10 cellular contexts compared by ENCODE assay signal in the genomic region with DNA sequence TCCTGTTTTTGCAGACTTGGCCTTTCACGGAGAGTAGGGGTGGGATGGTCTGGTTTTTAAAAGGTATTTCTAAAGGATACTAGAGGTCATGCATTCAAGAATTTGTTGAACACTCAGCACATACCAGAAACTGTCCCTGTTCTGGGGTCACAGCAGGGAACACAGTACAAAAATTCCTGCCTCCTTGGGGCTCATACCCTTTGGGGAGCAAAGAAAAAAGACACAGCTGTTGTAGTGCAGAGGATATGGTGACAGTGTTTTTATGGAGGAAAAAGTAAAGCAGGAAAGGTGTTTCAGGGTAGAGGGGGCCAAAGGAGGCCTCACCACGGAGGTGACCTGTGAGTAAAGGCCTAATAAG. TPM values are rescaled to one million over a fixed set of nuclear protein-coding genes. Genes with fewer than 3 reads are reported as not detected.
DNase-seq lines count a peak whose midpoint lies in the region; ATAC-seq and TF ChIP-seq lines count a peak whose summit lies in the region.
"Had no signal": no experiment of that assay in that cellular context is flagged by ENCODE, and none has a peak within 500 bp of the region (broad histone marks: within the 10 kb centered on the region; RNA-seq: fewer than 3 reads in every experiment).

No MANE protein-coding gene starts in this region.

- peaks cover 20 to 33% (median 24%) of the 10 kb centered on the region in 3 donors for H3K36me3 Mint-ChIP-seq in immature natural killer cell

- no peak for TF ChIP-seq CTCF in 22Rv1 (IDR thresholded peaks at IDR 0.05)
- no peak for TF ChIP-seq CTCF in Panc1 (IDR thresholded peaks at IDR 0.05)

- no peaks in the 10 kb centered on the region for H3K9me3 Mint-ChIP-seq in immature natural killer cell
- H3K9me3 Mint-ChIP-seq: effector memory CD8-positive, alpha-beta T cell had no signal

- H3K27ac ChIP-seq in 22Rv1 (peak overlapping the region; percentile 63), Panc1 (ENCODE audit: low read length) (peak overlapping the region; percentile 60)
- H3K27ac ChIP-seq: BLaER1 had no signal

- no peak overlapping the region for H3K4me3 Mint-ChIP-seq in immature natural killer cell

- H3K27me3 ChIP-seq in Panc1 (ENCODE audit: control insufficient read depth, insufficient read depth, low read length): no peaks in the 10 kb centered on the region
- H3K27me3 ChIP-seq: BLaER1 had no signal

- H3K27ac Mint-ChIP-seq in immature natural killer cell: peak overlapping the region in 5 of 6 donors; percentile 14 to 84 (median 57)

- peaks cover 31% of the 10 kb centered on the region for H3K4me1 ChIP-seq in Panc1 (ENCODE audit: control insufficient read depth, insufficient read depth, low read length)

- CTCF ChIA-PET in Panc1 (lab: Charles Lee): interaction anchor here (1.0 kb wide), 1 partner anchor 20 kb away, joined by 3 read pairs; no protein-coding TSS in a partner anchor

- intact Hi-C loops in Panc1 (cut with micrococcal nuclease; ENCODE audit: unreplicated experiment): no loop called here

- H3K27me3 Mint-ChIP-seq in immature natural killer cell (ENCODE audit: low read depth in 3 of 3): peaks cover 0 to 4% (median 3%) of the 10 kb centered on the region in 3 donors
- H3K27me3 Mint-ChIP-seq: effector memory CD8-positive, alpha-beta T cell had no signal

- BruUV-seq in Panc1 (replicated peaks; lab: Mats Ljungman, UMichigan): no TSS peak

- no peak overlapping the region for H3K4me3 ChIP-seq in Panc1 (ENCODE audit: low read depth in 2 of 2, low read length in 2 of 2)
- H3K4me3 ChIP-seq: BLaER1 had no signal

- H3K4me1 Mint-ChIP-seq in immature natural killer cell: peaks cover 5 to 14% of the 10 kb centered on the region in 2 donors

- H3K36me3 ChIP-seq in Panc1 (ENCODE audit: control insufficient read depth, insufficient read depth, low read length): peaks cover 15% of the 10 kb centered on the region

- POLR2A ChIA-PET in Panc1 (lab: Charles Lee): interaction anchor here (0.6 kb wide), 1 partner anchor 33 kb away, joined by 3 read pairs; no protein-coding TSS in a partner anchor

- DNase-seq in Panc1 (ENCODE audit: low read depth, low spot score): no peak
- DNase-seq in immature natural killer cell: no peak
- DNase-seq in NCI-H1105 treated with DMSO at 0.1 percent for 48 hours (lab: John Stamatoyannopoulos, UW): no peak
- no peak for DNase-seq in RKO (ENCODE audit: low spot score)
- no peak for DNase-seq in NCI-H187 (lab: John Stamatoyannopoulos, UW)
- DNase-seq: effector memory CD8-positive, alpha-beta T cell; NCI-H146; substantia nigra had no signal

- H3K9me3 ChIP-seq in Panc1 (ENCODE audit: control insufficient read depth, insufficient read depth, low read depth, low read length): no peaks in the 10 kb centered on the region
- H3K9me3 ChIP-seq: BLaER1 had no signal

- in situ Hi-C loops in Panc1 (cut with HindIII; ENCODE audit: low pct_unique_long_range_greater_than_20kb, low sequenced_read_pairs): no loop called here

- ATAC-seq in Panc1: no peak

RNA-seq across cellular contexts. Expression of a gene that starts 8.4 kb away (rescaled TPM):
- total RNA-seq in Panc1 (2021; ENCODE audit: unreplicated experiment): 184 TPM
- 426 TPM for polyA plus RNA-seq in Panc1 (2012; ENCODE audit: insufficient read length)
- polyA plus RNA-seq in immature natural killer cell: 100 to 1,000 TPM; 134 to 162 (median 156) TPM

RNA-seq across cellular contexts. Expression of a gene that starts 32.1 kb away (rescaled TPM):
- not detected for total RNA-seq in Panc1 (2021; ENCODE audit: unreplicated experiment)
- not detected for polyA plus RNA-seq in Panc1 (2012; ENCODE audit: insufficient read length)
- not detected for polyA plus RNA-seq in immature natural killer cell

RNA-seq across cellular contexts. Expression of a gene that starts 49.7 kb away (rescaled TPM):
- 62.9 TPM for total RNA-seq in Panc1 (2021; ENCODE audit: unreplicated experiment)
- polyA plus RNA-seq in Panc1 (2012; ENCODE audit: insufficient read length): 70.2 TPM
- polyA plus RNA-seq in immature natural killer cell: 10 to 100 TPM; 28.8 to 39.0 (median 31.9) TPM

RNA-seq across cellular contexts. Expression of a gene that starts 56.5 kb away (rescaled TPM):
- total RNA-seq in Panc1 (2021; ENCODE audit: unreplicated experiment): not detected
- not detected for polyA plus RNA-seq in Panc1 (2012; ENCODE audit: insufficient read length)
- 1 to 10 TPM in 2 of 3 donors, not detected in 1; 2.0 to 3.1 TPM for polyA plus RNA-seq in immature natural killer cell

RNA-seq across cellular contexts. Expression of a gene that starts 57.3 kb away (rescaled TPM):
- total RNA-seq in Panc1 (2021; ENCODE audit: unreplicated experiment): 31.4 TPM
- 41.2 TPM for polyA plus RNA-seq in Panc1 (2012; ENCODE audit: insufficient read length)
- polyA plus RNA-seq in immature natural killer cell: 10 to 100 TPM; 46.9 to 47.7 (median 47.6) TPM
